18 cellular contexts compared by ENCODE assay signal in the genomic region with DNA sequence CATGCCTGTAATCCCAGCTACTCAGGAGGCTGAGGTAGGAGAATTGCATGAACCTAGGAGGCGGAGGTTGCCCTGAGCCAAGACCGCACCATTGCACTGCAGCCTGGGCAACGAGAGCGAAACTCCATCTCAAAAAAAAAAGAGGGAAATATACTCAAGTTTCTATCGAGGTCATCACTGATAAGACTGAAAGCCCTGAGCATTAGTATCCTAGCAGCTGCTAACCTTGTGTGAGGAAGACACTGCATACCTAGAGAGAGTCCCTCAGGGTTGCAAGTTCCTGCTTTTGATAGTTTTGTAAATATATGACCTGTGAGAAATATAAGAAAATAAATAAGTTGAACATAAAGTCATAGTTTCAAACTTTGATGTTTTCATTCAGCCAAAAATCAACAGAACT. TPM values are rescaled to one million over a fixed set of nuclear protein-coding genes. Genes with fewer than 3 reads are reported as not detected.
DNase-seq lines count a peak whose midpoint lies in the region; ATAC-seq and TF ChIP-seq lines count a peak whose summit lies in the region.
"Had no signal": no experiment of that assay in that cellular context is flagged by ENCODE, and none has a peak within 500 bp of the region (broad histone marks: within the 10 kb centered on the region; RNA-seq: fewer than 3 reads in every experiment).

No MANE protein-coding gene starts in this region.

- no peak for TF ChIP-seq CTCF in CD8-positive, alpha-beta T cell (IDR thresholded peaks at IDR 0.05)
- TF ChIP-seq CTCF in suprapubic skin (IDR thresholded peaks at IDR 0.05) = no peak

- intact Hi-C loops in CD8-positive, alpha-beta T cell (cut with DNase I, micrococcal nuclease) = no loop called here

- H3K9me3 ChIP-seq in CD8-positive, alpha-beta T cell (ENCODE audit: low read length) = no peaks in the 10 kb centered on the region
- H3K9me3 ChIP-seq in SJSA1 (replicated peaks) (no peaks in the 10 kb centered on the region), suprapubic skin (no peaks in the 10 kb centered on the region)
- H3K9me3 ChIP-seq: Caco-2 had no signal

- no peak for DNase-seq in T-helper 1 cell
- peak in 1 of 7 experiments; percentile 27 for DNase-seq in CD8-positive, alpha-beta T cell
- no peak for DNase-seq in SJSA1 (ENCODE audit: low read depth in 1 of 2, low spot score in 2 of 2)
- no peak for DNase-seq in effector memory CD8-positive, alpha-beta T cell
- DNase-seq in central memory CD4-positive, alpha-beta T cell = no peak
- DNase-seq in suprapubic skin (ENCODE audit: low spot score in 2 of 2) = no peak
- DNase-seq: anterior cingulate cortex, Caco-2, GDM1, kidney, NCI-H1417, posterior cingulate gyrus, small intestine had no signal

- H3K4me1 Mint-ChIP-seq in T-helper 1 cell treated with Interleukin-12 subunit alpha and Interleukin-12 subunit beta and Interleukin-4 antibody, amounts not matched to agents 30 μg/mL and 1 μg/mL, for 36 hours (ENCODE audit: low read depth) = peaks cover 54% of the 10 kb centered on the region
- peaks cover 72% of the 10 kb centered on the region for H3K4me1 Mint-ChIP-seq in CD8-positive, alpha-beta T cell (ENCODE audit: low read depth)
- H3K4me1 Mint-ChIP-seq in effector memory CD8-positive, alpha-beta T cell (ENCODE audit: low read depth in 2 of 2) = peaks cover 23 to 28% of the 10 kb centered on the region in 2 donors

- peaks cover 62% of the 10 kb centered on the region for H3K4me1 ChIP-seq in CD8-positive, alpha-beta T cell (ENCODE audit: insufficient read depth, low read length)
- peaks cover 52% of the 10 kb centered on the region for H3K4me1 ChIP-seq in SJSA1 (replicated peaks)
- H3K4me1 ChIP-seq in suprapubic skin = peaks cover 15% of the 10 kb centered on the region
- H3K4me1 ChIP-seq: Caco-2 had no signal

- TF ChIP-seq EP300 in suprapubic skin (IDR thresholded peaks at IDR 0.05) = no peak

- no peak for ATAC-seq in CD8-positive, alpha-beta T cell
- no peak for ATAC-seq in effector memory CD8-positive, alpha-beta T cell (replicated peaks)
- no peak for ATAC-seq in HG03571 (IDR thresholded peaks at IDR 0.05; ENCODE audit: unreplicated experiment)

- POLR2A ChIA-PET in CD8-positive, alpha-beta T cell (lab: Charles Lee) = interaction anchor here (0.7 to 10.1 kb wide), 8 partner anchors 9 to 116 kb away, joined by 3 to 121 read pairs (median 6); a partner anchor contains a TSS

- H3K27me3 Mint-ChIP-seq in T-helper 1 cell treated with Interleukin-12 subunit alpha and Interleukin-12 subunit beta and Interleukin-4 antibody, amounts not matched to agents 30 μg/mL and 1 μg/mL, for 36 hours (ENCODE audit: low read depth) = no peaks in the 10 kb centered on the region
- no peaks in the 10 kb centered on the region for H3K27me3 Mint-ChIP-seq in CD8-positive, alpha-beta T cell (ENCODE audit: low read depth)
- no peaks in the 10 kb centered on the region for H3K27me3 Mint-ChIP-seq in effector memory CD8-positive, alpha-beta T cell

- H3K27me3 ChIP-seq in CD8-positive, alpha-beta T cell (ENCODE audit: insufficient read depth, low read length) = no peaks in the 10 kb centered on the region
- H3K27me3 ChIP-seq in SJSA1 (replicated peaks) (no peaks in the 10 kb centered on the region), suprapubic skin (no peaks in the 10 kb centered on the region)

- TF ChIP-seq POLR2A in suprapubic skin (IDR thresholded peaks at IDR 0.05) = no peak

- H3K4me3 Mint-ChIP-seq in T-helper 1 cell treated with Interleukin-12 subunit alpha and Interleukin-12 subunit beta and Interleukin-4 antibody, amounts not matched to agents 30 μg/mL and 1 μg/mL, for 36 hours = no peak overlapping the region
- peak overlapping the region; percentile 58 for H3K4me3 Mint-ChIP-seq in CD8-positive, alpha-beta T cell
- H3K4me3 Mint-ChIP-seq in effector memory CD8-positive, alpha-beta T cell = peak overlapping the region; percentile 31 to 40

- no peaks in the 10 kb centered on the region for H3K36me3 ChIP-seq in CD8-positive, alpha-beta T cell (ENCODE audit: insufficient read depth, low read length)
- no peaks in the 10 kb centered on the region for H3K36me3 ChIP-seq in SJSA1
- no peaks in the 10 kb centered on the region for H3K36me3 ChIP-seq in suprapubic skin

- H3K27ac Mint-ChIP-seq in T-helper 1 cell treated with Interleukin-12 subunit alpha and Interleukin-12 subunit beta and Interleukin-4 antibody, amounts not matched to agents 30 μg/mL and 1 μg/mL, for 36 hours = peak overlapping the region; percentile 31
- H3K27ac Mint-ChIP-seq in CD8-positive, alpha-beta T cell = peak overlapping the region; percentile 88
- H3K27ac Mint-ChIP-seq in effector memory CD8-positive, alpha-beta T cell = peak overlapping the region; percentile 65 to 79

- no peak overlapping the region for H3K27ac ChIP-seq in CD8-positive, alpha-beta T cell (ENCODE audit: low read depth, low read length)
- H3K27ac ChIP-seq in SJSA1 (peak overlapping the region; percentile 80), suprapubic skin (no peak overlapping the region)
- H3K27ac ChIP-seq: 22Rv1, coronary artery, KMS-11 had no signal

- no peaks in the 10 kb centered on the region for H3K36me3 Mint-ChIP-seq in T-helper 1 cell treated with Interleukin-12 subunit alpha and Interleukin-12 subunit beta and Interleukin-4 antibody, amounts not matched to agents 30 μg/mL and 1 μg/mL, for 36 hours (ENCODE audit: low read depth)
- H3K36me3 Mint-ChIP-seq in CD8-positive, alpha-beta T cell = no peaks in the 10 kb centered on the region
- H3K36me3 Mint-ChIP-seq in effector memory CD8-positive, alpha-beta T cell (ENCODE audit: insufficient read depth) = peaks cover 9% of the 10 kb centered on the region

- no peak overlapping the region for H3K4me3 ChIP-seq in CD8-positive, alpha-beta T cell (ENCODE audit: low read depth, low read length)
- no peak overlapping the region for H3K4me3 ChIP-seq in SJSA1
- no peak overlapping the region for H3K4me3 ChIP-seq in suprapubic skin
- H3K4me3 ChIP-seq: coronary artery had no signal

- H3K9me3 Mint-ChIP-seq in T-helper 1 cell treated with Interleukin-12 subunit alpha and Interleukin-12 subunit beta and Interleukin-4 antibody, amounts not matched to agents 30 μg/mL and 1 μg/mL, for 36 hours = no peaks in the 10 kb centered on the region
- H3K9me3 Mint-ChIP-seq in CD8-positive, alpha-beta T cell = no peaks in the 10 kb centered on the region
- H3K9me3 Mint-ChIP-seq in effector memory CD8-positive, alpha-beta T cell = no peaks in the 10 kb centered on the region

- 67% methylated on average over 5 of the region's 5 CpGs for WGBS in suprapubic skin

- CTCF ChIA-PET in CD8-positive, alpha-beta T cell (lab: Charles Lee) = interaction anchor here (0.6 to 7.9 kb wide), 10 partner anchors 13 to 947 kb away, joined by 3 to 69 read pairs (median 4); a partner anchor contains a TSS

RNA-seq across cellular contexts. Expression of a gene that starts 20.0 kb away (rescaled TPM):
- 100 to 1,000 TPM; 264 to 275 TPM for total RNA-seq in CD8-positive, alpha-beta T cell
- total RNA-seq in SJSA1 (2014; rRNA removed; shearing (Covaris generic)) = 28.0 and 28.5 TPM in 2 replicates
- total RNA-seq in suprapubic skin = 100 to 1,000 TPM in 1 of 4 donors, 10 to 100 TPM in 3; 43.2 to 105 (median 48.0) TPM

Comparison
In these comparisons a context has a peak if more than half of its experiments do, and no peak if none do; other contexts are left out.
1. H3K27ac Mint-ChIP-seq: peak in every context shown above with its lines; median percentile 88 in CD8-positive, alpha-beta T cell; 72 in effector memory CD8-positive, alpha-beta T cell; 31 in T-helper 1 cell treated with Interleukin-12 subunit alpha and Interleukin-12 subunit beta and Interleukin-4 antibody, amounts not matched to agents 30 μg/mL and 1 μg/mL, for 36 hours.